18 cellular contexts compared by ENCODE assay signal in the genomic region with DNA sequence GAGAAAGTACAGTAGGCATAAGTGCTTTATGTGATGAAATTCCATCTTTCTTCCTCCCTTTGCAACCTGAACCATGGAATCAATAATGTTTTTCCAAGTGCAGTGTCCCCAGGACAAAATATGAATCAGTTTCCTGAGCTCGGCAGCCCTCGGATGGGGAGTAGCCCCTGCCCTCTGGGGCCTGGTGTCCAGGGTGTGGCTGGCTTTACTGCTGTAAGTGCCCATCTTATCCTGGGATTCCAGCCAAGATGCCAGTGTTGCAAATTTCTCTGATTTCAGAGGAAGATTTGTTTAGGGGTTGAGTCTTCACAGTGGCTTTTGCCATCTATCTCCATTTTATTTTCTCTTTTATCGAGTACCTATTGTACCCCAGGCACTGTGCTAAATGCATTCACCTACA. TPM values are rescaled to one million over a fixed set of nuclear protein-coding genes. Genes with fewer than 3 reads are reported as not detected.
DNase-seq lines count a peak whose midpoint lies in the region; ATAC-seq and TF ChIP-seq lines count a peak whose summit lies in the region.
"Had no signal": no experiment of that assay in that cellular context is flagged by ENCODE, and none has a peak within 500 bp of the region (broad histone marks: within the 10 kb centered on the region; RNA-seq: fewer than 3 reads in every experiment).

No MANE protein-coding gene starts in this region.

- TF ChIP-seq POLR2A in right lobe of liver (IDR thresholded peaks at IDR 0.05), result no peak

- H3K9me3 Mint-ChIP-seq in brain, result peaks cover 0 to 2% (median 0%) of the 10 kb centered on the region in 5 experiments
- H3K9me3 Mint-ChIP-seq: activated B cell treated with CpG ODN at 0.5 μM for 24 hours; activated naive CD4-positive, alpha-beta T cell treated with anti-CD3 and anti-CD28 coated beads, Interleukin-2, amount 50 U/mL, for 24 hours; central memory CD8-positive, alpha-beta T cell had no signal

- H3K27ac Mint-ChIP-seq in brain, result peak overlapping the region in 3 of 5 experiments; percentile 26 to 79 (median 49)
- H3K27ac Mint-ChIP-seq: activated B cell treated with CpG ODN at 0.5 μM for 24 hours; activated naive CD4-positive, alpha-beta T cell treated with anti-CD3 and anti-CD28 coated beads, Interleukin-2, amount 50 U/mL, for 24 hours had no signal

- H3K36me3 Mint-ChIP-seq in brain, result no peaks in the 10 kb centered on the region
- H3K36me3 Mint-ChIP-seq: activated naive CD4-positive, alpha-beta T cell treated with anti-CD3 and anti-CD28 coated beads, Interleukin-2, amount 50 U/mL, for 24 hours had no signal

- peaks cover 3% of the 10 kb centered on the region for H3K27me3 Mint-ChIP-seq in brain
- H3K27me3 Mint-ChIP-seq: activated B cell treated with CpG ODN at 0.5 μM for 24 hours; activated naive CD4-positive, alpha-beta T cell treated with anti-CD3 and anti-CD28 coated beads, Interleukin-2, amount 50 U/mL, for 24 hours; central memory CD8-positive, alpha-beta T cell had no signal

- peak overlapping the region in 1 of 5 experiments; percentile 35 for H3K4me3 Mint-ChIP-seq in brain
- H3K4me3 Mint-ChIP-seq: activated B cell treated with CpG ODN at 0.5 μM for 24 hours; activated naive CD4-positive, alpha-beta T cell treated with anti-CD3 and anti-CD28 coated beads, Interleukin-2, amount 50 U/mL, for 24 hours; central memory CD8-positive, alpha-beta T cell had no signal

- H3K27ac ChIP-seq in right lobe of liver, result peak overlapping the region in 2 of 3 donors; percentile 61 to 75

- peak; percentile 75 for DNase-seq in A172 (ENCODE audit: low spot score)
- peak; percentile 38 for DNase-seq in LHCN-M2 (ENCODE audit: low read depth)
- peak in 1 of 3 donors; percentile 38 for DNase-seq in right lobe of liver
- no peak for DNase-seq in GOT3 (lab: John Stamatoyannopoulos, UW)
- no peak for DNase-seq in stimulated activated CD4-positive, alpha-beta T cell treated with anti-CD3 and anti-CD28 coated beads, Interleukin-2, amount 100 ng/mL, for 24 hours
- no peak for DNase-seq in NCI-H774 (lab: John Stamatoyannopoulos, UW)
- DNase-seq in NCI-H748 treated with DMSO at 0.1 percent for 48 hours (lab: John Stamatoyannopoulos, UW), result no peak
- DNase-seq: activated B cell treated with CpG ODN at 0.5 μM for 24 hours; activated CD8-positive, alpha-beta memory T cell treated with anti-CD3 and anti-CD28 coated beads, Interleukin-2, amount 50 U/mL, for 4 hours; Caco-2; hippocampal formation; NCI-H1048; OCI-M1; small intestine; stomach had no signal

- H3K27me3 ChIP-seq in right lobe of liver, result no peaks in the 10 kb centered on the region
- H3K27me3 ChIP-seq: stomach had no signal

- H3K4me1 Mint-ChIP-seq in brain, result peaks cover 46% of the 10 kb centered on the region
- H3K4me1 Mint-ChIP-seq: activated B cell treated with CpG ODN at 0.5 μM for 24 hours; activated naive CD4-positive, alpha-beta T cell treated with anti-CD3 and anti-CD28 coated beads, Interleukin-2, amount 50 U/mL, for 24 hours; central memory CD8-positive, alpha-beta T cell had no signal

- 73% methylated on average over 1 of the region's 3 CpGs for WGBS in right lobe of liver (ENCODE audit: insufficient coverage, low coverage, low lambda C conversion rate, missing lambda C conversion rate)

- H3K9me3 ChIP-seq in right lobe of liver, result no peaks in the 10 kb centered on the region
- H3K9me3 ChIP-seq: Caco-2, stomach had no signal

- intact Hi-C loops in right lobe of liver (cut with DNase I), result no loop called here

- H3K4me3 ChIP-seq in right lobe of liver, result no peak overlapping the region
- H3K4me3 ChIP-seq: stomach had no signal

- peaks cover 3 to 32% (median 10%) of the 10 kb centered on the region in 4 donors for H3K4me1 ChIP-seq in right lobe of liver
- H3K4me1 ChIP-seq: Caco-2 had no signal

- H3K36me3 ChIP-seq in right lobe of liver, result no peaks in the 10 kb centered on the region
- H3K36me3 ChIP-seq: stomach had no signal

- ATAC-seq in right lobe of liver, result peak in 3 of 4 donors; percentile 15 to 35 (median 34)

- TF ChIP-seq CTCF in brain (conservative IDR thresholded peaks at IDR 0.05) (no peak), right lobe of liver (IDR thresholded peaks at IDR 0.05) (no peak)

RNA-seq across cellular contexts. Expression of gene SRP9, which starts 40.4 kb away (rescaled TPM):
- 1,029 and 1,161 TPM in 2 replicates for total RNA-seq in A172 (2014; rRNA removed; shearing (Covaris generic))
- 407 and 426 TPM in 2 replicates for total RNA-seq in LHCN-M2 (2014; rRNA removed)
- polyA plus RNA-seq in LHCN-M2 (2012), result 181 TPM
- polyA plus RNA-seq in brain (ENCODE audit: insufficient read depth, low read depth, low replicate concordance), result 251 TPM
- 100 to 1,000 TPM; 132 to 150 (median 141) TPM for total RNA-seq in right lobe of liver

Comparison
In these comparisons a context has a peak if more than half of its experiments do, and no peak if none do; other contexts are left out.
1. DNase-seq: peak in A172 (single experiment) and LHCN-M2 (single experiment); none in GOT3 (single experiment), stimulated activated CD4-positive, alpha-beta T cell treated with anti-CD3 and anti-CD28 coated beads, Interleukin-2, amount 100 ng/mL, for 24 hours (0 of 2), NCI-H774 (single experiment) and NCI-H748 treated with DMSO at 0.1 percent for 48 hours (single experiment).